In genomic region chr5:124287813-124288212, GRCh38 we compare ENCODE assay signal across 15 cellular contexts.
DNase-seq lines count a peak whose midpoint lies in the region; ATAC-seq and TF ChIP-seq lines count a peak whose summit lies in the region.
"Had no signal": no experiment of that assay in that cellular context is flagged by ENCODE, and none has a peak within 500 bp of the region (broad histone marks: within the 10 kb centered on the region; RNA-seq: fewer than 3 reads in every experiment).

No MANE protein-coding gene starts in this region.

- DNase-seq in IMR-90 (peak; percentile 6), mesendoderm (no peak), skeletal muscle cell (ENCODE audit: low read depth) (peak; percentile 10), GM20000 (ENCODE audit: low spot score) (no peak), NAMALWA (ENCODE audit: low spot score) (no peak), DMS 273 (lab: John Stamatoyannopoulos, UW; ENCODE audit: unreplicated experiment) (no peak)
- DNase-seq in stimulated activated naive B cell treated with anti-CD40 and anti-IgM and Interleukin-4, amounts not matched to agents 10 μg/mL and 1 μg/mL and 100 μg/mL, for 72 hours: no peak
- DNase-seq: AML-193; CD4-positive, CD25-positive, alpha-beta regulatory T cell; DMS 273 treated with DMSO at 0.1 percent for 48 hours; GM23248; H7 had no signal

- dilution Hi-C loops in IMR-90 (cut with HindIII; ENCODE audit: low sequenced_read_pairs, unreplicated experiment): no loop called here

- H2AK5ac ChIP-seq in IMR-90 (ENCODE audit: low read depth, low read length): no peak overlapping the region
- H2AK5ac ChIP-seq in mesendoderm (ENCODE audit: low read length): peak overlapping the region; percentile 43

- H3K23ac ChIP-seq in IMR-90 (ENCODE audit: low read depth, low read length) (no peak overlapping the region), mesendoderm (ENCODE audit: low read length) (no peak overlapping the region)

- H2AK9ac ChIP-seq in IMR-90 (replicated peaks; ENCODE audit: low read depth, low read length, poor library complexity): no peak overlapping the region

- TF ChIP-seq POLR2A in IMR-90 (IDR thresholded peaks at IDR 0.05; ENCODE audit: low read depth, low read length): no peak

- peaks cover 5% of the 10 kb centered on the region for H3K27me3 ChIP-seq in IMR-90 (ENCODE audit: control insufficient read depth, insufficient read depth, low read length)
- no peaks in the 10 kb centered on the region for H3K27me3 ChIP-seq in mesendoderm (ENCODE audit: insufficient read depth, low read length, poor library complexity)
- H3K27me3 ChIP-seq: BLaER1 treated with 17β-estradiol and CSF1 and Interleukin-3, amounts not matched to agents 10 nM and 100 nM had no signal

- H3K9ac ChIP-seq in IMR-90 (ENCODE audit: low read depth, low read length): no peak overlapping the region
- no peak overlapping the region for H3K9ac ChIP-seq in mesendoderm (ENCODE audit: low read length)
- H3K9ac ChIP-seq: BLaER1 treated with 17β-estradiol and CSF1 and Interleukin-3, amounts not matched to agents 10 nM and 100 nM; GM23248 had no signal

- POLR2A ChIA-PET in IMR-90 (lab: Charles Lee; ENCODE audit: unreplicated experiment): no interaction called here

- H3K18ac ChIP-seq in IMR-90 (ENCODE audit: low read depth, low read length): no peak overlapping the region
- H3K18ac ChIP-seq in mesendoderm (ENCODE audit: low read length): no peak overlapping the region

- CTCF ChIA-PET in IMR-90 (lab: Yijun Ruan, JAX): interaction anchor here (0.6 kb wide), 1 partner anchor 55 kb away, joined by 4 read pairs; no protein-coding TSS in a partner anchor

- H3K27ac ChIP-seq in IMR-90 (ENCODE audit: insufficient read depth, low read length) (no peak overlapping the region), cingulate gyrus (ENCODE audit: low read depth, low read length) (peak overlapping the region; percentile 88), mesendoderm (ENCODE audit: low read depth, low read length) (no peak overlapping the region)
- H3K27ac ChIP-seq: 22Rv1; BLaER1 treated with 17β-estradiol and CSF1 and Interleukin-3, amounts not matched to agents 10 nM and 100 nM; GM23248 had no signal

- no peak overlapping the region for H2BK5ac ChIP-seq in IMR-90 (ENCODE audit: low read depth, low read length, poor library complexity, severe bottlenecking)
- no peak overlapping the region for H2BK5ac ChIP-seq in mesendoderm (ENCODE audit: low read length)

- H4K5ac ChIP-seq in IMR-90 (ENCODE audit: low read depth, low read length) (no peak overlapping the region), mesendoderm (ENCODE audit: low read length) (no peak overlapping the region)

- no peaks in the 10 kb centered on the region for H3K79me2 ChIP-seq in mesendoderm (ENCODE audit: control insufficient read depth, insufficient read depth, low read length)

- 100% methylated on average over 1 of the region's 3 CpGs; no CpG with 5 or more reads in 1 of the 2 experiments for WGBS in IMR-90 (ENCODE audit: extremely low coverage in 2 of 2, insufficient read length in 1 of 2), 2 experiments
- WGBS in mesendoderm (ENCODE audit: extremely low coverage, insufficient coverage, low lambda C conversion rate): no CpG with 5 or more reads among the region's 3 CpGs

- H2AFZ ChIP-seq in IMR-90 (replicated peaks; ENCODE audit: low read length, poor library complexity): no peak overlapping the region
- H2AFZ ChIP-seq: GM23248 had no signal

- no peak overlapping the region for H4K91ac ChIP-seq in IMR-90 (ENCODE audit: insufficient read depth, low read depth, low read length)

- no peaks in the 10 kb centered on the region for H3K9me1 ChIP-seq in IMR-90 (ENCODE audit: insufficient read depth, low read length)

- H2BK15ac ChIP-seq in IMR-90 (ENCODE audit: low read depth, low read length) (no peak overlapping the region), mesendoderm (replicated peaks; ENCODE audit: low read depth) (no peak overlapping the region)

- H2BK20ac ChIP-seq in IMR-90 (ENCODE audit: low read depth, low read length): no peak overlapping the region

- no peaks in the 10 kb centered on the region for H3K9me3 Mint-ChIP-seq in stimulated activated naive B cell treated with anti-CD40 and anti-IgM and Interleukin-4, amounts not matched to agents 10 μg/mL and 1 μg/mL and 100 μg/mL, for 72 hours

- H3K4me1 ChIP-seq in IMR-90 (ENCODE audit: control insufficient read depth, insufficient read depth, low read length) (no peaks in the 10 kb centered on the region), mesendoderm (ENCODE audit: control insufficient read depth, low read depth, low read length) (peaks cover 5% of the 10 kb centered on the region)
- H3K4me1 ChIP-seq: BLaER1 treated with 17β-estradiol and CSF1 and Interleukin-3, amounts not matched to agents 10 nM and 100 nM had no signal

- H3K4me3 ChIP-seq in IMR-90 (ENCODE audit: insufficient read depth, low read depth, low read length) (no peak overlapping the region), mesendoderm (ENCODE audit: low read length) (no peak overlapping the region), skeletal muscle cell (ENCODE audit: low read depth, low read length) (no peak overlapping the region)
- H3K4me3 ChIP-seq: BLaER1 treated with 17β-estradiol and CSF1 and Interleukin-3, amounts not matched to agents 10 nM and 100 nM; GM23248 had no signal

- no peak overlapping the region for H4K8ac ChIP-seq in IMR-90 (ENCODE audit: low read depth in 2 of 2, low read length in 2 of 2)
- H4K8ac ChIP-seq in mesendoderm (ENCODE audit: low read depth, low read length): no peak overlapping the region

- TF ChIP-seq RAD21 in IMR-90 (IDR thresholded peaks at IDR 0.05; ENCODE audit: low read length): no peak

- H2BK120ac ChIP-seq in IMR-90 (ENCODE audit: low read depth, low read length): no peak overlapping the region
- no peak overlapping the region for H2BK120ac ChIP-seq in mesendoderm (ENCODE audit: low read depth, low read length)

- H4K20me1 ChIP-seq in IMR-90 (ENCODE audit: insufficient read depth, low read length): no peaks in the 10 kb centered on the region
- H4K20me1 ChIP-seq: BLaER1 treated with 17β-estradiol and CSF1 and Interleukin-3, amounts not matched to agents 10 nM and 100 nM had no signal

- no peak overlapping the region for H3K4me3 Mint-ChIP-seq in stimulated activated naive B cell treated with anti-CD40 and anti-IgM and Interleukin-4, amounts not matched to agents 10 μg/mL and 1 μg/mL and 100 μg/mL, for 72 hours
- H3K4me3 Mint-ChIP-seq: CD4-positive, CD25-positive, alpha-beta regulatory T cell had no signal

- H3K14ac ChIP-seq in IMR-90 (replicated peaks; ENCODE audit: low read depth, low read length): no peak overlapping the region

- ATAC-seq in IMR-90 (ENCODE audit: low read depth): no peak
- no peak for ATAC-seq in stimulated activated naive B cell treated with anti-CD40 and anti-IgM and Interleukin-4, amounts not matched to agents 10 μg/mL and 1 μg/mL and 100 μg/mL, for 72 hours (replicated peaks)

- no peaks in the 10 kb centered on the region for H3K36me3 Mint-ChIP-seq in stimulated activated naive B cell treated with anti-CD40 and anti-IgM and Interleukin-4, amounts not matched to agents 10 μg/mL and 1 μg/mL and 100 μg/mL, for 72 hours
- H3K36me3 Mint-ChIP-seq: CD4-positive, CD25-positive, alpha-beta regulatory T cell had no signal

- in situ Hi-C loops in IMR-90 (cut with MboI; ENCODE audit: low sequenced_read_pairs): no loop called here

- no peaks in the 10 kb centered on the region for H3K9me3 ChIP-seq in IMR-90 (ENCODE audit: control insufficient read depth, insufficient read depth, low read length)
- H3K9me3 ChIP-seq: BLaER1 treated with 17β-estradiol and CSF1 and Interleukin-3, amounts not matched to agents 10 nM and 100 nM had no signal

- no peak overlapping the region for H3K27ac Mint-ChIP-seq in stimulated activated naive B cell treated with anti-CD40 and anti-IgM and Interleukin-4, amounts not matched to agents 10 μg/mL and 1 μg/mL and 100 μg/mL, for 72 hours
- H3K27ac Mint-ChIP-seq: CD4-positive, CD25-positive, alpha-beta regulatory T cell had no signal

- H3K27me3 Mint-ChIP-seq in stimulated activated naive B cell treated with anti-CD40 and anti-IgM and Interleukin-4, amounts not matched to agents 10 μg/mL and 1 μg/mL and 100 μg/mL, for 72 hours: no peaks in the 10 kb centered on the region
- H3K27me3 Mint-ChIP-seq: CD4-positive, CD25-positive, alpha-beta regulatory T cell had no signal

- no peak overlapping the region for H3K4me2 ChIP-seq in IMR-90 (ENCODE audit: low read depth, low read length)
- H3K4me2 ChIP-seq in mesendoderm (ENCODE audit: low read length): no peak overlapping the region
- H3K4me2 ChIP-seq: BLaER1 treated with 17β-estradiol and CSF1 and Interleukin-3, amounts not matched to agents 10 nM and 100 nM had no signal

- no peaks in the 10 kb centered on the region for H3K4me1 Mint-ChIP-seq in stimulated activated naive B cell treated with anti-CD40 and anti-IgM and Interleukin-4, amounts not matched to agents 10 μg/mL and 1 μg/mL and 100 μg/mL, for 72 hours
- H3K4me1 Mint-ChIP-seq: CD4-positive, CD25-positive, alpha-beta regulatory T cell had no signal

- H3K56ac ChIP-seq in IMR-90 (ENCODE audit: extremely low read depth, insufficient read depth, low read length): no peak overlapping the region
- no peak overlapping the region for H3K56ac ChIP-seq in mesendoderm (ENCODE audit: low read length)

- no peak for TF ChIP-seq CTCF in IMR-90 (conservative IDR thresholded peaks at IDR 0.05; ENCODE audit: low read depth, low read length)
- no peak for TF ChIP-seq CTCF in GM20000 (IDR thresholded peaks at IDR 0.05; ENCODE audit: extremely low read depth, missing control alignments)

- intact Hi-C loops in IMR-90 (cut with micrococcal nuclease): no loop called here

- no peak overlapping the region for H3K4ac ChIP-seq in IMR-90 (ENCODE audit: low read depth, low read length)
- no peak overlapping the region for H3K4ac ChIP-seq in mesendoderm (ENCODE audit: low read depth, low read length)

- BruUV-seq in IMR-90 (replicated peaks; lab: Mats Ljungman, UMichigan): no TSS peak

- H3K36me3 ChIP-seq in IMR-90 (ENCODE audit: control insufficient read depth, insufficient read depth, low read length): no peaks in the 10 kb centered on the region
- H3K36me3 ChIP-seq in mesendoderm (ENCODE audit: control insufficient read depth, insufficient read depth, low read length): no peaks in the 10 kb centered on the region
- H3K36me3 ChIP-seq: BLaER1 treated with 17β-estradiol and CSF1 and Interleukin-3, amounts not matched to agents 10 nM and 100 nM had no signal

- no peaks in the 10 kb centered on the region for H3K79me1 ChIP-seq in IMR-90 (ENCODE audit: low read depth in 1 of 2, low read length in 2 of 2)
- no peaks in the 10 kb centered on the region for H3K79me1 ChIP-seq in mesendoderm (ENCODE audit: low read length)

TF ChIP-seq in IMR-90, 13 proteins besides CTCF, POLR2A, EP300 and RAD21 (continues in another document):
- TF ChIP-seq SMC3 (IDR thresholded peaks at IDR 0.05; ENCODE audit: low read depth, low read length) (no peak), CEBPB (IDR thresholded peaks at IDR 0.05; ENCODE audit: low read depth, low read length) (no peak), MAFK (IDR thresholded peaks at IDR 0.05; ENCODE audit: low read depth, low read length) (no peak), NFE2L2 (IDR thresholded peaks at IDR 0.05; ENCODE audit: low read depth, low read length) (no peak), FOS (IDR thresholded peaks at IDR 0.05; ENCODE audit: low read depth, low read length) (no peak), RCOR1 (IDR thresholded peaks at IDR 0.05; ENCODE audit: insufficient replicate concordance, low read length) (no peak)

Comparison
In these comparisons a context has a peak if more than half of its experiments do, and no peak if none do; other contexts are left out.
1. DNase-seq: peak in IMR-90 (single experiment) and skeletal muscle cell (single experiment); none in mesendoderm (single experiment), GM20000 (single experiment), NAMALWA (single experiment), DMS 273 (single experiment) and stimulated activated naive B cell treated with anti-CD40 and anti-IgM and Interleukin-4, amounts not matched to agents 10 μg/mL and 1 μg/mL and 100 μg/mL, for 72 hours (single experiment).